ENCODE assay signal across 24 cellular contexts in genomic region chr1:30257742-30258380, GRCh38.
"Had no signal": no experiment of that assay in that cellular context is flagged by ENCODE, and none has a peak within 500 bp of the region (broad histone marks: within the 10 kb centered on the region; RNA-seq: fewer than 3 reads in every experiment).

No MANE protein-coding gene starts in this region.

- H3K27ac ChIP-seq: WERI-Rb-1 had no signal

- DNase-seq: activated CD4-positive, alpha-beta memory T cell treated with anti-CD3 and anti-CD28 coated beads, Interleukin-2, amount 10 ng/mL, durations not matched to agents 7 days and 5 days; activated CD4-positive, alpha-beta T cell treated with anti-CD3 and anti-CD28 coated beads for 1 hour; activated CD4-positive, alpha-beta T cell treated with anti-CD3 and anti-CD28 coated beads for 48 hours; activated CD4-positive, CD25-positive, alpha-beta regulatory T cell; activated CD8-positive, alpha-beta memory T cell treated with anti-CD3 and anti-CD28 coated beads for 24 hours; activated CD8-positive, alpha-beta memory T cell treated with anti-CD3 and anti-CD28 coated beads, Interleukin-2, amount 10 ng/mL, durations not matched to agents 7 days and 5 days; activated CD8-positive, alpha-beta memory T cell treated with anti-CD3 and anti-CD28 coated beads, Interleukin-2, amount 50 U/mL, for 48 hours; activated effector memory CD4-positive, alpha-beta T cell treated with Interleukin-2 at 50 U/mL for 16 hours; activated naive CD4-positive, alpha-beta T cell treated with anti-CD3 and anti-CD28 coated beads, Interleukin-2, amount 10 ng/mL, durations not matched to agents 7 days and 5 days; activated naive CD8-positive, alpha-beta T cell treated with anti-CD3 and anti-CD28 coated beads, Interleukin-2, amount 50 U/mL, for 24 hours; activated T-cell treated with anti-CD3 and anti-CD28 coated beads, Interleukin-2, amount 50 U/mL, for 48 hours; anterior cingulate cortex; NCI-H1105; NCI-H1436 treated with DMSO at 0.1 percent for 48 hours; NCI-H187; NCI-H2029 treated with DMSO at 0.1 percent for 48 hours; NCI-H2171 treated with DMSO at 0.1 percent for 48 hours; NCI-H226; NCI-H510A; SIG-M5; T1000; WERI-Rb-1 had no signal

- H3K4me3 ChIP-seq: K562 had no signal

- ATAC-seq: activated CD8-positive, alpha-beta memory T cell treated with anti-CD3 and anti-CD28 coated beads, Interleukin-2, amount 10 ng/mL, durations not matched to agents 7 days and 5 days; activated naive CD8-positive, alpha-beta T cell treated with anti-CD3 and anti-CD28 coated beads, Interleukin-2, amount 50 U/mL, for 24 hours; K562; Panc1 had no signal

- H3K36me3 ChIP-seq: WERI-Rb-1 had no signal
